ENCODE assay signal across 8 cellular contexts in genomic region chr2:128091691-128092050, GRCh38. TPM values are rescaled to one million over a fixed set of nuclear protein-coding genes. Genes with fewer than 3 reads are reported as not detected.
A peak's percentile ranks its signal among the peaks of the same experiment; 100 is the strongest.
DNase-seq lines count a peak whose midpoint lies in the region; ATAC-seq lines count a peak whose summit lies in the region.

No MANE protein-coding gene starts in this region.

- H3K4me1 Mint-ChIP-seq in immature natural killer cell: peaks cover 38 to 69% of the 10 kb centered on the region in 2 donors
- H3K4me1 Mint-ChIP-seq in stimulated activated naive CD8-positive, alpha-beta T cell treated with anti-CD3 and anti-CD28 coated beads, Interleukin-15, amount 100 ng/mL, for 72 hours: peaks cover 37% of the 10 kb centered on the region

- peak overlapping the region; percentile 88 to 94 (median 91) for H3K4me3 Mint-ChIP-seq in immature natural killer cell
- peak overlapping the region; percentile 85 to 95 for H3K4me3 Mint-ChIP-seq in stimulated activated naive CD8-positive, alpha-beta T cell treated with anti-CD3 and anti-CD28 coated beads, Interleukin-15, amount 100 ng/mL, for 72 hours

- H3K9ac ChIP-seq in adipocyte (ENCODE audit: low read length): peak overlapping the region; percentile 99

- H3K27me3 ChIP-seq in adipocyte (replicated peaks; ENCODE audit: control insufficient read depth, insufficient read depth, low read length): no peaks in the 10 kb centered on the region

- DNase-seq in EL (peak; percentile 30), adipocyte (ENCODE audit: low read depth) (peak; percentile 68), immature natural killer cell (peak; percentile 24 to 35 (median 27)), hypothalamus (lab: John Stamatoyannopoulos, UW) (no peak), NCI-H187 (lab: John Stamatoyannopoulos, UW) (no peak)
- no peak for DNase-seq in stimulated activated naive CD8-positive, alpha-beta T cell treated with anti-CD3 and anti-CD28 coated beads, Interleukin-15, amount 100 ng/mL, for 72 hours
- no peak for DNase-seq in activated effector memory CD4-positive, alpha-beta T cell treated with anti-CD3 and anti-CD28 coated beads, Interleukin-2, amount 50 U/mL, for 16 hours

- H3K4me1 ChIP-seq in adipocyte (ENCODE audit: control insufficient read depth, insufficient read depth, low read length): peaks cover 10% of the 10 kb centered on the region

- peak overlapping the region; percentile 67 for H3K27ac ChIP-seq in KOPT-K1 (ENCODE audit: low read depth, low read length, poor library complexity, severe bottlenecking)

- H3K4me3 ChIP-seq in adipocyte (ENCODE audit: low read length): peak overlapping the region; percentile 100

- no peaks in the 10 kb centered on the region for H3K9me3 ChIP-seq in KOPT-K1 (ENCODE audit: insufficient read depth, low read length, poor library complexity, severe bottlenecking)
- H3K9me3 ChIP-seq in adipocyte (ENCODE audit: control insufficient read depth, low read length): no peaks in the 10 kb centered on the region

- H3K9me3 Mint-ChIP-seq in immature natural killer cell: no peaks in the 10 kb centered on the region
- H3K9me3 Mint-ChIP-seq in stimulated activated naive CD8-positive, alpha-beta T cell treated with anti-CD3 and anti-CD28 coated beads, Interleukin-15, amount 100 ng/mL, for 72 hours: no peaks in the 10 kb centered on the region

- no peaks in the 10 kb centered on the region for H3K36me3 Mint-ChIP-seq in immature natural killer cell

- H3K27ac Mint-ChIP-seq in immature natural killer cell: peak overlapping the region; percentile 88 to 98 (median 96)
- peak overlapping the region; percentile 97 for H3K27ac Mint-ChIP-seq in stimulated activated naive CD8-positive, alpha-beta T cell treated with anti-CD3 and anti-CD28 coated beads, Interleukin-15, amount 100 ng/mL, for 72 hours

- peaks cover 36% of the 10 kb centered on the region for H3K36me3 ChIP-seq in KOPT-K1 (ENCODE audit: insufficient read depth, low read length)
- H3K36me3 ChIP-seq in adipocyte (ENCODE audit: control insufficient read depth, insufficient read depth, low read length, severe bottlenecking): no peaks in the 10 kb centered on the region

- peaks cover 3 to 7% (median 4%) of the 10 kb centered on the region in 3 donors for H3K27me3 Mint-ChIP-seq in immature natural killer cell (ENCODE audit: low read depth in 3 of 3)
- H3K27me3 Mint-ChIP-seq in stimulated activated naive CD8-positive, alpha-beta T cell treated with anti-CD3 and anti-CD28 coated beads, Interleukin-15, amount 100 ng/mL, for 72 hours: no peaks in the 10 kb centered on the region

- no peak for ATAC-seq in stimulated activated naive CD8-positive, alpha-beta T cell treated with anti-CD3 and anti-CD28 coated beads, Interleukin-15, amount 100 ng/mL, for 72 hours

RNA-seq across cellular contexts. Expression of gene UGGT1, which starts 0.7 kb away (rescaled TPM):
- polyA plus RNA-seq in immature natural killer cell: 10 to 100 TPM; 10.9 to 32.4 (median 11.2) TPM

Comparison
In these comparisons a context has a peak if more than half of its experiments do, and no peak if none do; other contexts are left out.
1. DNase-seq: peak in EL (single experiment), adipocyte (single experiment) and immature natural killer cell (3 of 3); none in stimulated activated naive CD8-positive, alpha-beta T cell treated with anti-CD3 and anti-CD28 coated beads, Interleukin-15, amount 100 ng/mL, for 72 hours (0 of 2), hypothalamus (0 of 51), NCI-H187 (0 of 2) and activated effector memory CD4-positive, alpha-beta T cell treated with anti-CD3 and anti-CD28 coated beads, Interleukin-2, amount 50 U/mL, for 16 hours (single experiment).